Comparison of ENCODE assay signal across 18 cellular contexts in genomic region chr1:26155370-26156284, GRCh38. TPM values are rescaled to one million over a fixed set of nuclear protein-coding genes. Genes with fewer than 3 reads are reported as not detected.
DNase-seq lines count a peak whose midpoint lies in the region; ATAC-seq and TF ChIP-seq lines count a peak whose summit lies in the region.
"Had no signal": no experiment of that assay in that cellular context is flagged by ENCODE, and none has a peak within 500 bp of the region (broad histone marks: within the 10 kb centered on the region; RNA-seq: fewer than 3 reads in every experiment).

No MANE protein-coding gene starts in this region.

- H3K9me3 ChIP-seq in HUES6 (ENCODE audit: control insufficient read depth, insufficient read depth, low read depth, low read length) (no peaks in the 10 kb centered on the region), ectodermal cell (ENCODE audit: control insufficient read depth, low read length) (no peaks in the 10 kb centered on the region), lung (ENCODE audit: control insufficient read depth in 2 of 2, insufficient read depth in 1 of 2, low read length in 1 of 2) (no peaks in the 10 kb centered on the region), suprapubic skin (no peaks in the 10 kb centered on the region), Karpas-422 (ENCODE audit: low read length) (no peaks in the 10 kb centered on the region)
- H3K9me3 ChIP-seq: adrenal gland, colonic mucosa had no signal

- H3K4me1 ChIP-seq in HUES6 (ENCODE audit: control insufficient read depth, insufficient read depth, low read length): peaks cover 48% of the 10 kb centered on the region
- H3K4me1 ChIP-seq in ectodermal cell (ENCODE audit: control insufficient read depth, insufficient read depth, low read length): peaks cover 43% of the 10 kb centered on the region
- H3K4me1 ChIP-seq in lung (ENCODE audit: control insufficient read depth in 2 of 2, insufficient read depth in 2 of 2, low read length in 2 of 2): peaks cover 0 to 9% of the 10 kb centered on the region in 2 donors
- no peaks in the 10 kb centered on the region for H3K4me1 ChIP-seq in suprapubic skin
- no peaks in the 10 kb centered on the region for H3K4me1 ChIP-seq in Karpas-422 (ENCODE audit: low read length)
- H3K4me1 ChIP-seq: adrenal gland, colonic mucosa had no signal

- no peak overlapping the region for H2AFZ ChIP-seq in Karpas-422 (ENCODE audit: low read length)

- no peak overlapping the region for H3K27ac ChIP-seq in HUES6 (ENCODE audit: low read depth, low read length)
- no peak overlapping the region for H3K27ac ChIP-seq in ectodermal cell (ENCODE audit: insufficient read depth, low read depth, low read length, poor library complexity, severe bottlenecking)
- H3K27ac ChIP-seq in lung (ENCODE audit: low read depth in 1 of 2, low read length in 1 of 2): peak overlapping the region; percentile 41 to 60
- peak overlapping the region; percentile 50 for H3K27ac ChIP-seq in suprapubic skin
- H3K27ac ChIP-seq in Karpas-422 (ENCODE audit: low read length): no peak overlapping the region
- H3K27ac ChIP-seq: colonic mucosa, RWPE1 had no signal

- no peak for TF ChIP-seq POLR2A in suprapubic skin (IDR thresholded peaks at IDR 0.05)

- DNase-seq in lung (ENCODE audit: low spot score) (no peak), suprapubic skin (ENCODE audit: low spot score in 2 of 2) (no peak), Karpas-422 (no peak)
- DNase-seq: activated CD4-positive, alpha-beta T cell treated with anti-CD3 and anti-CD28 coated beads for 48 hours; adrenal gland; CD8-positive, alpha-beta T cell; colonic mucosa; NCI-H1694; NCI-H748 treated with DMSO at 0.1 percent for 48 hours; stimulated activated CD4-positive, alpha-beta T cell treated with anti-CD3 and anti-CD28 coated beads, Interleukin-2, amount 100 ng/mL, for 48 hours had no signal

- no peaks in the 10 kb centered on the region for H4K20me1 ChIP-seq in Karpas-422 (ENCODE audit: insufficient read depth, low read depth, low read length)

- TF ChIP-seq CTCF in lung (IDR thresholded peaks at IDR 0.05; ENCODE audit: control extremely low read depth, extremely low read depth) (no peak), suprapubic skin (IDR thresholded peaks at IDR 0.05) (no peak)

- WGBS in ectodermal cell, 2 experiments: 8 to 12% methylated on average over 21 of the region's 21 CpGs
- WGBS in lung, 2 donors: 55 to 57% methylated on average over 21 of the region's 21 CpGs
- WGBS in suprapubic skin: 64% methylated on average over 21 of the region's 21 CpGs

- H3K9ac ChIP-seq in HUES6 (ENCODE audit: low read length): no peak overlapping the region
- no peak overlapping the region for H3K9ac ChIP-seq in Karpas-422 (ENCODE audit: low read length)

- H3K36me3 ChIP-seq in HUES6 (ENCODE audit: control insufficient read depth, insufficient read depth, low read length) (no peaks in the 10 kb centered on the region), ectodermal cell (ENCODE audit: control insufficient read depth, insufficient read depth, low read length) (no peaks in the 10 kb centered on the region), lung (ENCODE audit: control insufficient read depth in 2 of 2, insufficient read depth in 2 of 2, low read length in 2 of 2) (no peaks in the 10 kb centered on the region), suprapubic skin (no peaks in the 10 kb centered on the region), Karpas-422 (ENCODE audit: insufficient read depth, low read length) (no peaks in the 10 kb centered on the region)
- H3K36me3 ChIP-seq: adrenal gland, colonic mucosa had no signal

- H3K4me2 ChIP-seq in Karpas-422 (ENCODE audit: low read depth, low read length, poor library complexity, severe bottlenecking): no peak overlapping the region

- no peak for ATAC-seq in lung (ENCODE audit: insufficient read depth, low FRiP score)
- ATAC-seq in GM21737 (IDR thresholded peaks at IDR 0.05; ENCODE audit: unreplicated experiment): no peak
- ATAC-seq in HG02642 (IDR thresholded peaks at IDR 0.05; ENCODE audit: poor library complexity, unreplicated experiment): no peak

- no peaks in the 10 kb centered on the region for H3K9me2 ChIP-seq in Karpas-422 (replicated peaks; ENCODE audit: insufficient read depth, low read length)

- H3K27me3 ChIP-seq in HUES6 (ENCODE audit: control insufficient read depth, insufficient read depth, low read length) (peaks cover 88% of the 10 kb centered on the region), ectodermal cell (ENCODE audit: control insufficient read depth, insufficient read depth, low read length, poor library complexity, severe bottlenecking) (peaks cover 61% of the 10 kb centered on the region), lung (ENCODE audit: control insufficient read depth, insufficient read depth) (no peaks in the 10 kb centered on the region), suprapubic skin (peaks cover 33% of the 10 kb centered on the region), Karpas-422 (ENCODE audit: low read length) (no peaks in the 10 kb centered on the region)
- H3K27me3 ChIP-seq: colonic mucosa had no signal

- H3K79me2 ChIP-seq in Karpas-422 (ENCODE audit: low read length): no peaks in the 10 kb centered on the region

- peak overlapping the region; percentile 49 for H3K4me3 ChIP-seq in HUES6 (ENCODE audit: low read depth, low read length)
- peak overlapping the region; percentile 12 for H3K4me3 ChIP-seq in ectodermal cell (ENCODE audit: insufficient read depth, low read depth, low read length)
- H3K4me3 ChIP-seq in lung: no peak overlapping the region
- peak overlapping the region; percentile 25 for H3K4me3 ChIP-seq in suprapubic skin
- no peak overlapping the region for H3K4me3 ChIP-seq in Karpas-422 (ENCODE audit: low read length)
- H3K4me3 ChIP-seq: adrenal gland, colonic mucosa had no signal

- TF ChIP-seq EP300 in suprapubic skin (IDR thresholded peaks at IDR 0.05): no peak

RNA-seq across cellular contexts. Expression of gene FAM110D, which starts 3.3 kb away (rescaled TPM):
- 0.57 TPM for polyA plus RNA-seq in ectodermal cell (2013, experiment 1 of 4)
- polyA plus RNA-seq in ectodermal cell (2013, experiment 2 of 4): 0.59 TPM
- polyA plus RNA-seq in ectodermal cell (2013, experiment 3 of 4): 0.48 TPM
- 0.57 TPM for polyA plus RNA-seq in ectodermal cell (2013, experiment 4 of 4)
- total RNA-seq in lung (1 to 10 TPM; 1.1 to 3.2 TPM), suprapubic skin (1 to 10 TPM; 2.4 to 3.6 (median 2.7) TPM)
- polyA plus RNA-seq in lung: 1 to 10 TPM; 3.1 to 3.4 TPM
- total RNA-seq in Karpas-422 (2014; rRNA removed; shearing (Covaris generic); ENCODE audit: low replicate concordance): not detected in 2 replicates
- total RNA-seq: CD8-positive, alpha-beta T cell; LHCN-M2; renal cortical epithelial cell; T-helper 2 cell treated with Interferon-gamma antibody and Interleukin-4, amounts not matched to agents 100 ng/mL and 5 ng/mL, for 36 hours had no signal

RNA-seq across cellular contexts. Expression of gene C1orf232, which starts 13.1 kb away (rescaled TPM):
- polyA plus RNA-seq in ectodermal cell (2013, experiment 1 of 4): not detected
- 0.71 TPM for polyA plus RNA-seq in ectodermal cell (2013, experiment 2 of 4)
- polyA plus RNA-seq in ectodermal cell (2013, experiment 3 of 4): not detected
- polyA plus RNA-seq in ectodermal cell (2013, experiment 4 of 4): 0.97 TPM
- total RNA-seq in lung: not detected
- polyA plus RNA-seq in lung: not detected
- not detected for total RNA-seq in suprapubic skin
- total RNA-seq in Karpas-422 (2014; rRNA removed; shearing (Covaris generic); ENCODE audit: low replicate concordance): not detected in 2 replicates
- total RNA-seq: adrenal gland; CD8-positive, alpha-beta T cell; colonic mucosa; LHCN-M2; renal cortical epithelial cell; T-helper 2 cell treated with Interferon-gamma antibody and Interleukin-4, amounts not matched to agents 100 ng/mL and 5 ng/mL, for 36 hours had no signal
- polyA plus RNA-seq: adrenal gland had no signal

RNA-seq across cellular contexts. Expression of gene ZNF593, which starts 14.1 kb away (rescaled TPM):
- 33.2 TPM for polyA plus RNA-seq in ectodermal cell (2013, experiment 1 of 4)
- 35.5 TPM for polyA plus RNA-seq in ectodermal cell (2013, experiment 2 of 4)
- 26.1 TPM for polyA plus RNA-seq in ectodermal cell (2013, experiment 3 of 4)
- polyA plus RNA-seq in ectodermal cell (2013, experiment 4 of 4): 25.0 TPM
- total RNA-seq in lung (10 to 100 TPM; 19.7 to 32.8 TPM), suprapubic skin (10 to 100 TPM; 15.3 to 53.4 (median 28.3) TPM)
- polyA plus RNA-seq in lung: 100 to 1,000 TPM in 1 of 2 donors, 10 to 100 TPM in 1; 90.4 to 140 TPM
- 58.5 and 133 TPM in 2 replicates for total RNA-seq in Karpas-422 (2014; rRNA removed; shearing (Covaris generic); ENCODE audit: low replicate concordance)

RNA-seq across cellular contexts. Expression of gene ZNF593OS, which starts 16.0 kb away (rescaled TPM):
- polyA plus RNA-seq in ectodermal cell (2013, experiment 1 of 4): 7.4 TPM
- polyA plus RNA-seq in ectodermal cell (2013, experiment 2 of 4): 10.7 TPM
- 5.2 TPM for polyA plus RNA-seq in ectodermal cell (2013, experiment 3 of 4)
- polyA plus RNA-seq in ectodermal cell (2013, experiment 4 of 4): 8.1 TPM
- not detected for total RNA-seq in lung
- polyA plus RNA-seq in lung: under 1 TPM; 0.29 to 0.65 TPM
- total RNA-seq in suprapubic skin: not detected
- 0.18 TPM in 1 of 2 replicates, not detected in the other for total RNA-seq in Karpas-422 (2014; rRNA removed; shearing (Covaris generic); ENCODE audit: low replicate concordance)
- total RNA-seq: CD8-positive, alpha-beta T cell; colonic mucosa; LHCN-M2; renal cortical epithelial cell; T-helper 2 cell treated with Interferon-gamma antibody and Interleukin-4, amounts not matched to agents 100 ng/mL and 5 ng/mL, for 36 hours had no signal

RNA-seq across cellular contexts. Expression of gene CNKSR1, which starts 21.7 kb away (rescaled TPM):
- 18.1 TPM for polyA plus RNA-seq in ectodermal cell (2013, experiment 1 of 4)
- 17.3 TPM for polyA plus RNA-seq in ectodermal cell (2013, experiment 2 of 4)
- 12.7 TPM for polyA plus RNA-seq in ectodermal cell (2013, experiment 3 of 4)
- polyA plus RNA-seq in ectodermal cell (2013, experiment 4 of 4): 11.6 TPM
- total RNA-seq in lung: 10 to 100 TPM; 29.9 to 34.7 TPM
- 10 to 100 TPM; 10.8 to 26.7 TPM for polyA plus RNA-seq in lung
- 10 to 100 TPM; 45.6 to 91.2 (median 53.7) TPM for total RNA-seq in suprapubic skin
- total RNA-seq in Karpas-422 (2014; rRNA removed; shearing (Covaris generic); ENCODE audit: low replicate concordance): 0.29 and 1.5 TPM in 2 replicates

Comparison
In these comparisons a context has a peak if more than half of its experiments do, and no peak if none do; other contexts are left out.
1. H3K27ac ChIP-seq: peak in lung (2 of 2) and suprapubic skin (single experiment); none in HUES6 (single experiment), ectodermal cell (single experiment) and Karpas-422 (single experiment).
2. H3K4me3 ChIP-seq: peak in HUES6 (single experiment), ectodermal cell (single experiment) and suprapubic skin (single experiment); none in lung (single experiment) and Karpas-422 (single experiment).